ENCODE assay signal across 18 cellular contexts in the genomic region with DNA sequence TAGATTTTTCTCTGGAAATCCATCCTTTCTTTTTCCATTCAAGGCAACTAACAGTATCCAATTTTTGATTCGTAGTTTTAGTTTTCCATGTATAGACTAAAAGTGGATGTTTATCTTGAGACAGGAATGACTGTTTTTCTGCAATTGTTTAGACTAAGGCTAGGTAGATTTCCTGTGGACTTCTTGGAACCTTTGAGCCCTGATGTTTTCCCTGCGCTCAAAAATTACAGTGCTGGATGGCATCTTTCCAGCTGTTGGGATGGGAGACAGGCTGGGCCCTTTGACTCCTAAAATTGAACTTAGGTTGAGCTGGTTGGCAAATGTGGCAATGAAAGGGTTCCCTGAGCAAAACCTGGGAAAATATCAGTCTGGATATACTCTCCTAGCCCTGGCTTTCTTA.
DNase-seq lines count a peak whose midpoint lies in the region; ATAC-seq and TF ChIP-seq lines count a peak whose summit lies in the region.
"Had no signal": no experiment of that assay in that cellular context is flagged by ENCODE, and none has a peak within 500 bp of the region (broad histone marks: within the 10 kb centered on the region; RNA-seq: fewer than 3 reads in every experiment).

No MANE protein-coding gene starts in this region.

- H3K36me3 ChIP-seq in Panc1 (ENCODE audit: control insufficient read depth, insufficient read depth, low read length) (no peaks in the 10 kb centered on the region), sigmoid colon (no peaks in the 10 kb centered on the region), suprapubic skin (peaks cover 6% of the 10 kb centered on the region)

- POLR2A ChIA-PET in Panc1 (lab: Charles Lee), result interaction anchor here (0.6 kb wide), 1 partner anchor 127 kb away, joined by 5 read pairs; no protein-coding TSS in a partner anchor

- TF ChIP-seq CTCF in Panc1 (IDR thresholded peaks at IDR 0.05) (no peak), sigmoid colon (IDR thresholded peaks at IDR 0.05) (no peak), suprapubic skin (IDR thresholded peaks at IDR 0.05) (no peak)

- no TSS peak for BruUV-seq in Panc1 (replicated peaks; lab: Mats Ljungman, UMichigan)

- no peak overlapping the region for H3K4me3 Mint-ChIP-seq in T-helper 1 cell treated with Interleukin-12 subunit alpha and Interleukin-12 subunit beta and Interleukin-4 antibody, amounts not matched to agents 30 μg/mL and 1 μg/mL, for 36 hours
- H3K4me3 Mint-ChIP-seq in central memory CD8-positive, alpha-beta T cell, result no peak overlapping the region
- H3K4me3 Mint-ChIP-seq: CD14-positive monocyte had no signal

- peak overlapping the region; percentile 3 for H3K27ac Mint-ChIP-seq in T-helper 1 cell treated with Interleukin-12 subunit alpha and Interleukin-12 subunit beta and Interleukin-4 antibody, amounts not matched to agents 30 μg/mL and 1 μg/mL, for 36 hours
- peak overlapping the region; percentile 79 for H3K27ac Mint-ChIP-seq in central memory CD8-positive, alpha-beta T cell (ENCODE audit: low read depth)

- H3K4me3 ChIP-seq in Panc1 (ENCODE audit: low read depth in 2 of 2, low read length in 2 of 2) (no peak overlapping the region), sigmoid colon (no peak overlapping the region), suprapubic skin (no peak overlapping the region)
- H3K4me3 ChIP-seq: tibial artery had no signal

- peaks cover 39% of the 10 kb centered on the region for H3K36me3 Mint-ChIP-seq in T-helper 1 cell treated with Interleukin-12 subunit alpha and Interleukin-12 subunit beta and Interleukin-4 antibody, amounts not matched to agents 30 μg/mL and 1 μg/mL, for 36 hours (ENCODE audit: low read depth)
- peaks cover 24% of the 10 kb centered on the region for H3K36me3 Mint-ChIP-seq in central memory CD8-positive, alpha-beta T cell (ENCODE audit: insufficient read depth)

- DNase-seq in T-helper 1 cell (no peak), Panc1 (ENCODE audit: low read depth, low spot score) (no peak), sigmoid colon (no peak), suprapubic skin (ENCODE audit: low spot score in 2 of 2) (no peak), AG08395 (ENCODE audit: low spot score) (no peak)
- no peak for DNase-seq in central memory CD8-positive, alpha-beta T cell (ENCODE audit: low spot score in 2 of 2)
- no peak for DNase-seq in stimulated activated naive CD4-positive, alpha-beta T cell treated with Interleukin-2 at 50 U/mL for 16 hours (lab: John Stamatoyannopoulos, UW)
- DNase-seq: activated T-cell treated with anti-CD3 and anti-CD28 coated beads for 4 hours; amygdala; GOT3; NCI-H187 treated with DMSO at 0.1 percent for 48 hours; NCI-H446; small intestine; stimulated activated CD4-positive, alpha-beta T cell treated with anti-CD3 and anti-CD28 coated beads, Interleukin-4, amount 100 ng/mL, for 4 hours; tibial artery had no signal

- H3K9me3 ChIP-seq in Panc1 (ENCODE audit: control insufficient read depth, insufficient read depth, low read depth, low read length), result no peaks in the 10 kb centered on the region
- no peaks in the 10 kb centered on the region for H3K9me3 ChIP-seq in sigmoid colon
- no peaks in the 10 kb centered on the region for H3K9me3 ChIP-seq in suprapubic skin
- H3K9me3 ChIP-seq: tibial artery had no signal

- H3K9me3 Mint-ChIP-seq in T-helper 1 cell treated with Interleukin-12 subunit alpha and Interleukin-12 subunit beta and Interleukin-4 antibody, amounts not matched to agents 30 μg/mL and 1 μg/mL, for 36 hours, result peaks cover 11% of the 10 kb centered on the region
- H3K9me3 Mint-ChIP-seq in central memory CD8-positive, alpha-beta T cell, result no peaks in the 10 kb centered on the region
- H3K9me3 Mint-ChIP-seq: CD14-positive monocyte had no signal

- WGBS in sigmoid colon, 2 donors, result 87 to 89% methylated on average over 2 of the region's 2 CpGs
- WGBS in suprapubic skin, result 87% methylated on average over 2 of the region's 2 CpGs

- H3K27me3 Mint-ChIP-seq in T-helper 1 cell treated with Interleukin-12 subunit alpha and Interleukin-12 subunit beta and Interleukin-4 antibody, amounts not matched to agents 30 μg/mL and 1 μg/mL, for 36 hours (ENCODE audit: low read depth), result peaks cover 10% of the 10 kb centered on the region
- H3K27me3 Mint-ChIP-seq in central memory CD8-positive, alpha-beta T cell, result no peaks in the 10 kb centered on the region

- H3K4me1 ChIP-seq in Panc1 (ENCODE audit: control insufficient read depth, insufficient read depth, low read length) (peaks cover 32% of the 10 kb centered on the region), sigmoid colon (peaks cover 0 to 57% (median 44%) of the 10 kb centered on the region in 4 donors), suprapubic skin (peaks cover 62% of the 10 kb centered on the region)

- intact Hi-C loops in Panc1 (cut with micrococcal nuclease; ENCODE audit: unreplicated experiment), result no loop called here
- intact Hi-C loops in sigmoid colon (cut with DNase I), result no loop called here

- ATAC-seq in Panc1, result no peak
- no peak for ATAC-seq in central memory CD8-positive, alpha-beta T cell (replicated peaks; ENCODE audit: extremely low read depth, poor library complexity, severe bottlenecking)

- H3K4me1 Mint-ChIP-seq in T-helper 1 cell treated with Interleukin-12 subunit alpha and Interleukin-12 subunit beta and Interleukin-4 antibody, amounts not matched to agents 30 μg/mL and 1 μg/mL, for 36 hours (ENCODE audit: low read depth), result peaks cover 72% of the 10 kb centered on the region
- peaks cover 72% of the 10 kb centered on the region for H3K4me1 Mint-ChIP-seq in central memory CD8-positive, alpha-beta T cell

- CTCF ChIA-PET in Panc1 (lab: Charles Lee), result no interaction called here

- H3K27me3 ChIP-seq in Panc1 (ENCODE audit: control insufficient read depth, insufficient read depth, low read length) (no peaks in the 10 kb centered on the region), sigmoid colon (no peaks in the 10 kb centered on the region), suprapubic skin (no peaks in the 10 kb centered on the region)
- H3K27me3 ChIP-seq: tibial artery had no signal

- TF ChIP-seq EP300 in sigmoid colon (IDR thresholded peaks at IDR 0.05) (no peak), suprapubic skin (IDR thresholded peaks at IDR 0.05) (no peak)

- H3K27ac ChIP-seq in Panc1 (ENCODE audit: low read length) (peak overlapping the region; percentile 44; the same call in 1 of the 2 replicates), sigmoid colon (peak overlapping the region in 3 of 4 donors; percentile 15 to 44 (median 35)), suprapubic skin (no peak overlapping the region)
- H3K27ac ChIP-seq: 22Rv1 had no signal

- in situ Hi-C loops in Panc1 (cut with HindIII; ENCODE audit: low pct_unique_long_range_greater_than_20kb, low sequenced_read_pairs), result no loop called here

- TF ChIP-seq POLR2A in sigmoid colon (IDR thresholded peaks at IDR 0.05) (no peak), suprapubic skin (IDR thresholded peaks at IDR 0.05) (no peak)
